Comparison of ENCODE assay signal across 13 cellular contexts in the genomic region with DNA sequence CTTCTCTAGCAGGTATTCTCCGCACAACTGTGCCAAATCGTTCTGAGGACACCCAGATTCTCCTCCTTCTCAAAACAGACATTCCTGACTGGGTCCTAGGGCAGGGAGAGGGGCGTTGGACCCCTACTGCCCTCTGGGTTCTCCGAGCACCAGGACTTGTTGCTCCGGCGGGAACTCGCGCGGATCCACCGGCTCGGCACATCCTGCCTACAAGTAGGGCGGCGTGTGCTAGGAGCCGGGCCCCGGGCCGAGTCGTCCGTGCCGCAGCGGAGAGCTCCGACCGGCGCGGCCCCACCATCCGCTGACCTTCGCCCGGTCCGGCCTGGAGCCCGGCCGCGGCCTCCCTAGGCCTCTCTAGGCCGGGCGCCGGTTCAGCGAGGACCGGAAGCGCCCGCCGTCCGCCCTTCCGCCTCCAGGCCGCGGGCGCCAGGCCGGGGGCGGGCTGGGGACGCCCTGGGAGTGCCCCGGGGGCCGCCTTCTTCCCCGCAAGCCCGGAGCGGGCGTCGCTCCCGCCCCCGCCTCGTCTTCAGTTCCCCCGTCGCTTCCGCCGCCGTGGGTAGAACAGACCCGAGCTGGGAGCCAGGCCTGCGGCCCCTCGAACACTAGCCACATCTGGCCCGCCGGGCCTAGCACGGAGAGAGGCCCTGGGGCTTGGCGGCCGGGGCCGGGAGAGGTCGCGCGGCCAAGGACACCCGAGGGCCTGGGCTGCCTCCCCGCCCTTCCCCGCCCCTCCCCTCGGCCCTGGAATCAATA. TPM values are rescaled to one million over a fixed set of nuclear protein-coding genes. Genes with fewer than 3 reads are reported as not detected.
DNase-seq lines count a peak whose midpoint lies in the region; ATAC-seq, FAIRE-seq and TF ChIP-seq lines count a peak whose summit lies in the region.
"Had no signal": no experiment of that assay in that cellular context is flagged by ENCODE, and none has a peak within 500 bp of the region (broad histone marks: within the 10 kb centered on the region; RNA-seq: fewer than 3 reads in every experiment).

No MANE protein-coding gene starts in this region.

- no peak overlapping the region for H3K4me3 Mint-ChIP-seq in T-helper 1 cell treated with Interleukin-12 subunit alpha and Interleukin-12 subunit beta and Interleukin-4 antibody, amounts not matched to agents 30 μg/mL and 1 μg/mL, for 36 hours
- H3K4me3 Mint-ChIP-seq: activated CD4-positive, alpha-beta memory T cell treated with anti-CD3 and anti-CD28 coated beads, Interleukin-2, amount 10 ng/mL, durations not matched to agents 7 days and 5 days had no signal

- H3K27ac ChIP-seq in foreskin keratinocyte = no peak overlapping the region
- no peak overlapping the region for H3K27ac ChIP-seq in mesodermal cell (ENCODE audit: low read depth, low read length, severe bottlenecking)
- H3K27ac ChIP-seq in testis = peak overlapping the region; percentile 70 to 78

- H3K4me1 ChIP-seq in foreskin keratinocyte (no peaks in the 10 kb centered on the region), mesodermal cell (ENCODE audit: control insufficient read depth, insufficient read depth, low read length, poor library complexity, severe bottlenecking) (no peaks in the 10 kb centered on the region), testis (no peaks in the 10 kb centered on the region)

- peaks cover 8% of the 10 kb centered on the region for H3K4me1 Mint-ChIP-seq in T-helper 1 cell treated with Interleukin-12 subunit alpha and Interleukin-12 subunit beta and Interleukin-4 antibody, amounts not matched to agents 30 μg/mL and 1 μg/mL, for 36 hours (ENCODE audit: low read depth)

- H3K9me3 Mint-ChIP-seq in T-helper 1 cell treated with Interleukin-12 subunit alpha and Interleukin-12 subunit beta and Interleukin-4 antibody, amounts not matched to agents 30 μg/mL and 1 μg/mL, for 36 hours = no peaks in the 10 kb centered on the region
- H3K9me3 Mint-ChIP-seq: activated CD4-positive, alpha-beta memory T cell treated with anti-CD3 and anti-CD28 coated beads, Interleukin-2, amount 10 ng/mL, durations not matched to agents 7 days and 5 days had no signal

- H3K36me3 Mint-ChIP-seq in T-helper 1 cell treated with Interleukin-12 subunit alpha and Interleukin-12 subunit beta and Interleukin-4 antibody, amounts not matched to agents 30 μg/mL and 1 μg/mL, for 36 hours (ENCODE audit: low read depth) = peaks cover 9% of the 10 kb centered on the region

- TF ChIP-seq CTCF in foreskin keratinocyte (conservative IDR thresholded peaks at IDR 0.05) = no peak
- TF ChIP-seq CTCF in testis (IDR thresholded peaks at IDR 0.05) = no peak

- intact Hi-C loops in testis (cut with DNase I; ENCODE audit: low total_unique reads) = no loop called here

- FAIRE-seq in HTR-8/SVneo (lab: Jason Lieb, UNC) = no peak

- H3K27me3 ChIP-seq in foreskin keratinocyte (peaks cover 91% of the 10 kb centered on the region), testis (no peaks in the 10 kb centered on the region)

- TF ChIP-seq POLR2A in testis (IDR thresholded peaks at IDR 0.05) = no peak

- H3K36me3 ChIP-seq in mesodermal cell (ENCODE audit: control insufficient read depth, insufficient read depth, low read length) = no peaks in the 10 kb centered on the region
- H3K36me3 ChIP-seq in testis (ENCODE audit: low read depth, missing control alignments) = no peaks in the 10 kb centered on the region

- 13 to 14% methylated on average over 60 to 76 of the region's 78 CpGs for WGBS in mesodermal cell (ENCODE audit: insufficient coverage in 2 of 2), 2 experiments
- WGBS in testis, 2 donors = 5% methylated on average over 14 to 59 of the region's 78 CpGs

- H3K4me3 ChIP-seq in mesodermal cell (ENCODE audit: extremely low read depth, insufficient read depth, low read length, poor library complexity, severe bottlenecking) = peak overlapping the region; percentile 18
- H3K4me3 ChIP-seq in testis = peak overlapping the region; percentile 46 to 64

- DNase-seq in T-helper 1 cell = no peak
- no peak for DNase-seq in foreskin keratinocyte
- peak; percentile 56 for DNase-seq in testis
- DNase-seq in activated CD4-positive, alpha-beta T cell treated with anti-CD3 and anti-CD28 coated beads, Interleukin-2, amount 50 U/mL, for 1 hour = no peak
- DNase-seq in HTR-8/SVneo (ENCODE audit: insufficient read length, low spot score) = no peak
- DNase-seq: 8988T; activated CD4-positive, alpha-beta memory T cell treated with anti-CD3 and anti-CD28 coated beads, Interleukin-2, amount 10 ng/mL, durations not matched to agents 7 days and 5 days; foreskin fibroblast; occipital lobe; SK-N-SH had no signal

- H3K9me3 ChIP-seq in mesodermal cell (ENCODE audit: control insufficient read depth, low read length) (no peaks in the 10 kb centered on the region), testis (no peaks in the 10 kb centered on the region)
- H3K9me3 ChIP-seq: SK-N-SH had no signal

- peak overlapping the region; percentile 31 for H3K27ac Mint-ChIP-seq in T-helper 1 cell treated with Interleukin-12 subunit alpha and Interleukin-12 subunit beta and Interleukin-4 antibody, amounts not matched to agents 30 μg/mL and 1 μg/mL, for 36 hours
- H3K27ac Mint-ChIP-seq: activated CD4-positive, alpha-beta memory T cell treated with anti-CD3 and anti-CD28 coated beads, Interleukin-2, amount 10 ng/mL, durations not matched to agents 7 days and 5 days had no signal

- ATAC-seq in foreskin keratinocyte = peak; percentile 47
- ATAC-seq in GM21381 (IDR thresholded peaks at IDR 0.05; ENCODE audit: unreplicated experiment) = no peak

- peaks cover 67% of the 10 kb centered on the region for H3K27me3 Mint-ChIP-seq in T-helper 1 cell treated with Interleukin-12 subunit alpha and Interleukin-12 subunit beta and Interleukin-4 antibody, amounts not matched to agents 30 μg/mL and 1 μg/mL, for 36 hours (ENCODE audit: low read depth)

RNA-seq across cellular contexts. Expression of a gene that starts 7.6 kb away (rescaled TPM):
- total RNA-seq in foreskin keratinocyte (under 0.01 and 0.14 TPM in 2 replicates), testis (under 1 TPM; 0.79 to 0.93 TPM)
- polyA plus RNA-seq in foreskin keratinocyte (under 0.01 TPM in 2 replicates), testis (ENCODE audit: insufficient read depth, low read depth, low replicate concordance) (0.69 TPM)
- 0.52 TPM for polyA plus RNA-seq in mesodermal cell (2013, experiment 1 of 2)
- polyA plus RNA-seq in mesodermal cell (2013, experiment 2 of 2) = 0.20 TPM
- total RNA-seq: activated CD4-positive, alpha-beta memory T cell treated with anti-CD3 and anti-CD28 coated beads, Interleukin-2, amount 10 ng/mL, durations not matched to agents 7 days and 5 days had no signal

Comparison
In these comparisons a context has a peak if more than half of its experiments do, and no peak if none do; other contexts are left out.
1. H3K27ac ChIP-seq: peak in testis (2 of 2); none in foreskin keratinocyte (single experiment) and mesodermal cell (single experiment).